9 cellular contexts compared by ENCODE assay signal in the genomic region with DNA sequence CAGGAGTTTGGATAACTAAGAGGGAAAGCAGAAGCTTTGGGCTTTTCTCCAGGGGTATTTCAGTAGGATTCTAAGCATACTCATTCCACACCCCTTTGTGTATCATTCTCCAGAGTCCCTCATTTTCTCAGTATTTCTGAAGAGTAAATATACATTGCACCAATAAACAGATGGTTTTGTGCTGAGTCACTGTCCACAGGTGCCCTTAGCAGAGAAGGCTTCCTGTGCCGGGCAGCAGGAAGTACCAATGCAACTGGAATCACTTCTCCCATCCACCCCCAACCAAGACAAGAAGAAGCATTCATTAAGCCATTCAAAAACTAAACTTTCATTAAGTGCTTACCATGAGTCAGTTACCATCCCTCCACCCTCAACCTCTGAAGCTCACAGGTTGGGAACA. TPM values are rescaled to one million over a fixed set of nuclear protein-coding genes. Genes with fewer than 3 reads are reported as not detected.
A peak's percentile ranks its signal among the peaks of the same experiment; 100 is the strongest.
DNase-seq lines count a peak whose midpoint lies in the region; TF ChIP-seq lines count a peak whose summit lies in the region.
"Had no signal": no experiment of that assay in that cellular context is flagged by ENCODE, and none has a peak within 500 bp of the region (broad histone marks: within the 10 kb centered on the region; RNA-seq: fewer than 3 reads in every experiment).

No MANE protein-coding gene starts in this region.

- WGBS in adrenal gland, 4 donors: 33 to 54% (median 45%) methylated on average over 1 of the region's 1 CpG

- in situ Hi-C loops in T47D (cut with HindIII; ENCODE audit: low pct_unique_long_range_greater_than_20kb, low sequenced_read_pairs): no loop called here

- peak; percentile 32 for DNase-seq in DMS153 treated with DMSO at 0.1 percent for 48 hours (lab: John Stamatoyannopoulos, UW; ENCODE audit: unreplicated experiment)
- no peak for DNase-seq in DMS153 (lab: John Stamatoyannopoulos, UW)
- DNase-seq in NCI-H2081 (lab: John Stamatoyannopoulos, UW): peak; percentile 44 to 81
- DNase-seq in T47D (ENCODE audit: low read depth in 1 of 2, low spot score in 1 of 2): peak; percentile 66 to 85
- DNase-seq in pulmonary artery endothelial cell (ENCODE audit: low read depth, low spot score): peak; percentile 37
- no peak for DNase-seq in adrenal gland
- DNase-seq in superior temporal gyrus (ENCODE audit: extremely low spot score): no peak
- no peak for DNase-seq in stimulated activated CD4-positive, alpha-beta T cell treated with anti-CD3 and anti-CD28 coated beads, Interleukin-4, amount 100 ng/mL, for 1 hour
- DNase-seq: spleen had no signal

- intact Hi-C loops in adrenal gland (cut with DNase I): no loop called here

- no peaks in the 10 kb centered on the region for H3K36me3 ChIP-seq in adrenal gland (replicated peaks in 1 of 2)
- H3K36me3 ChIP-seq: spleen had no signal

- peaks cover 0 to 6% of the 10 kb centered on the region in 2 donors for H3K4me1 ChIP-seq in adrenal gland (replicated peaks in 1 of 2)

- TF ChIP-seq POLR2A in adrenal gland (IDR thresholded peaks at IDR 0.05): no peak

- TF ChIP-seq CTCF in adrenal gland (IDR thresholded peaks at IDR 0.05): no peak

- no peaks in the 10 kb centered on the region for H3K27me3 ChIP-seq in adrenal gland

- no peak overlapping the region for H3K4me3 ChIP-seq in adrenal gland
- H3K4me3 ChIP-seq: spleen had no signal

- H3K27ac ChIP-seq in adrenal gland: no peak overlapping the region

- no peaks in the 10 kb centered on the region for H3K9me3 ChIP-seq in adrenal gland (replicated peaks in 1 of 3)
- H3K9me3 ChIP-seq: spleen had no signal

RNA-seq across cellular contexts. Expression of a gene that starts 3.6 kb away (rescaled TPM):
- total RNA-seq in pulmonary artery endothelial cell: 2.7 and 3.2 TPM in 2 replicates
- 10 to 100 TPM in 1 of 8 donors, 1 to 10 TPM in 7; 3.9 to 10.6 (median 5.3) TPM for total RNA-seq in adrenal gland
- polyA plus RNA-seq in adrenal gland: 1 to 10 TPM; 1.7 to 3.3 (median 2.0) TPM

RNA-seq across cellular contexts. Expression of a gene that starts 54.5 kb away (rescaled TPM):
- total RNA-seq in pulmonary artery endothelial cell: 0.07 and 0.11 TPM in 2 replicates
- total RNA-seq in adrenal gland: 1 to 10 TPM in 1 of 8 donors, under 1 TPM in 6, not detected in 1; 0.11 to 1.8 (median 0.52) TPM
- 1 to 10 TPM in 2 of 3 donors, under 1 TPM in 1; 0.24 to 1.2 (median 1.0) TPM for polyA plus RNA-seq in adrenal gland

Comparison
In these comparisons a context has a peak if more than half of its experiments do, and no peak if none do; other contexts are left out.
1. DNase-seq: peak in DMS153 treated with DMSO at 0.1 percent for 48 hours (single experiment), NCI-H2081 (2 of 2), T47D (2 of 2) and pulmonary artery endothelial cell (single experiment); none in DMS153 (single experiment), adrenal gland (0 of 7), superior temporal gyrus (single experiment) and stimulated activated CD4-positive, alpha-beta T cell treated with anti-CD3 and anti-CD28 coated beads, Interleukin-4, amount 100 ng/mL, for 1 hour (single experiment).